21 cellular contexts compared by ENCODE assay signal in genomic region chr2:1455466-1455865, GRCh38. TPM values are rescaled to one million over a fixed set of nuclear protein-coding genes. Genes with fewer than 3 reads are reported as not detected.
A peak's percentile ranks its signal among the peaks of the same experiment; 100 is the strongest.
DNase-seq lines count a peak whose midpoint lies in the region; ATAC-seq and TF ChIP-seq lines count a peak whose summit lies in the region.
"Had no signal": no experiment of that assay in that cellular context is flagged by ENCODE, and none has a peak within 500 bp of the region (broad histone marks: within the 10 kb centered on the region; RNA-seq: fewer than 3 reads in every experiment).

No MANE protein-coding gene starts in this region.

- no peak overlapping the region for H3K27ac Mint-ChIP-seq in natural killer cell treated with Interleukin-12 subunit alpha and Interleukin-12 subunit beta and Interleukin-15 and Interleukin-18, amount 100 ng/mL, for 72 hours
- H3K27ac Mint-ChIP-seq: activated B cell treated with CpG ODN at 0.5 μM for 24 hours; activated T-helper 17 cell treated with anti-CD3 and anti-CD28 coated beads, Interleukin-2, amount 50 U/mL, for 72 hours; memory B cell; natural killer cell had no signal

- intact Hi-C loops in lower lobe of right lung (cut with DNase I): no loop called here

- TF ChIP-seq CTCF in RWPE2 (IDR thresholded peaks at IDR 0.05; ENCODE audit: poor library complexity, severe bottlenecking) (no peak), lower lobe of right lung (IDR thresholded peaks at IDR 0.05) (no peak)

- 0 out of 3 replicates have a peak, but pooled peaks have one; percentile 41 for ATAC-seq in RWPE2 (ENCODE audit: low read depth)
- no peak for ATAC-seq in HG03159 (IDR thresholded peaks at IDR 0.05; ENCODE audit: unreplicated experiment)
- no peak for ATAC-seq in natural killer cell treated with Interleukin-12 subunit alpha and Interleukin-12 subunit beta and Interleukin-15 and Interleukin-18, amount 100 ng/mL, for 72 hours
- ATAC-seq in lower lobe of right lung: no peak
- ATAC-seq: activated T-helper 17 cell treated with anti-CD3 and anti-CD28 coated beads, Interleukin-2, amount 50 U/mL, for 72 hours; HepG2; natural killer cell had no signal

- H3K4me1 ChIP-seq in RWPE2 (ENCODE audit: insufficient read depth, poor library complexity, severe bottlenecking): no peaks in the 10 kb centered on the region
- no peaks in the 10 kb centered on the region for H3K4me1 ChIP-seq in lower lobe of right lung
- H3K4me1 ChIP-seq: Peyer's patch, stomach, uterus had no signal

- H3K9me3 ChIP-seq in RWPE2 (ENCODE audit: severe bottlenecking) (no peaks in the 10 kb centered on the region), lower lobe of right lung (no peaks in the 10 kb centered on the region)
- H3K9me3 ChIP-seq: Peyer's patch, stomach, uterus had no signal

- H3K27me3 ChIP-seq in RWPE2 (ENCODE audit: insufficient read depth, poor library complexity, severe bottlenecking): no peaks in the 10 kb centered on the region
- no peaks in the 10 kb centered on the region for H3K27me3 ChIP-seq in lower lobe of right lung (ENCODE audit: low read depth)
- H3K27me3 ChIP-seq: Peyer's patch, uterus had no signal

- no peak overlapping the region for H3K4me3 Mint-ChIP-seq in natural killer cell treated with Interleukin-12 subunit alpha and Interleukin-12 subunit beta and Interleukin-15 and Interleukin-18, amount 100 ng/mL, for 72 hours
- H3K4me3 Mint-ChIP-seq: activated B cell treated with CpG ODN at 0.5 μM for 24 hours; activated T-helper 17 cell treated with anti-CD3 and anti-CD28 coated beads, Interleukin-2, amount 50 U/mL, for 72 hours; memory B cell; natural killer cell had no signal

- H3K4me3 ChIP-seq in RWPE2 (ENCODE audit: severe bottlenecking) (no peak overlapping the region), lower lobe of right lung (no peak overlapping the region)
- H3K4me3 ChIP-seq: Peyer's patch, stomach, uterus had no signal

- peaks cover 0 to 8% of the 10 kb centered on the region in 2 donors for H3K27me3 Mint-ChIP-seq in natural killer cell treated with Interleukin-12 subunit alpha and Interleukin-12 subunit beta and Interleukin-15 and Interleukin-18, amount 100 ng/mL, for 72 hours
- H3K27me3 Mint-ChIP-seq: memory B cell had no signal

- H3K27ac ChIP-seq in RWPE2 (ENCODE audit: poor library complexity, severe bottlenecking): no peak overlapping the region
- no peak overlapping the region for H3K27ac ChIP-seq in caudate nucleus (ENCODE audit: low read depth, low read length)
- no peak overlapping the region for H3K27ac ChIP-seq in lower lobe of right lung
- H3K27ac ChIP-seq: Peyer's patch, stomach, uterus had no signal

- no peaks in the 10 kb centered on the region for H3K36me3 ChIP-seq in RWPE2 (ENCODE audit: low read depth)
- no peaks in the 10 kb centered on the region for H3K36me3 ChIP-seq in lower lobe of right lung
- H3K36me3 ChIP-seq: Peyer's patch, stomach, uterus had no signal

- peak; percentile 54 for DNase-seq in AG08395 (ENCODE audit: low spot score)
- DNase-seq in GM04503 (ENCODE audit: low read depth): peak; percentile 19
- no peak for DNase-seq in RWPE2 (ENCODE audit: low spot score)
- peak; percentile 8 for DNase-seq in iris pigment epithelial cell (ENCODE audit: low read depth)
- no peak for DNase-seq in caudate nucleus (lab: John Stamatoyannopoulos, UW)
- no peak for DNase-seq in natural killer cell treated with Interleukin-12 subunit alpha and Interleukin-12 subunit beta and Interleukin-15 and Interleukin-18, amount 100 ng/mL, for 72 hours (ENCODE audit: low spot score)
- no peak for DNase-seq in lower lobe of right lung
- DNase-seq: activated B cell treated with CpG ODN at 0.5 μM for 24 hours, amniotic stem cell, COR-L47, natural killer cell, NCI-H2081, NCI-H774, Peyer's patch, stomach, uterus had no signal

- H3K36me3 Mint-ChIP-seq in natural killer cell treated with Interleukin-12 subunit alpha and Interleukin-12 subunit beta and Interleukin-15 and Interleukin-18, amount 100 ng/mL, for 72 hours: no peaks in the 10 kb centered on the region
- H3K36me3 Mint-ChIP-seq: memory B cell, natural killer cell had no signal

- no peaks in the 10 kb centered on the region for H3K9me3 Mint-ChIP-seq in natural killer cell treated with Interleukin-12 subunit alpha and Interleukin-12 subunit beta and Interleukin-15 and Interleukin-18, amount 100 ng/mL, for 72 hours
- H3K9me3 Mint-ChIP-seq: activated B cell treated with CpG ODN at 0.5 μM for 24 hours; activated T-helper 17 cell treated with anti-CD3 and anti-CD28 coated beads, Interleukin-2, amount 50 U/mL, for 72 hours; memory B cell; natural killer cell had no signal

- H3K4me1 Mint-ChIP-seq in natural killer cell treated with Interleukin-12 subunit alpha and Interleukin-12 subunit beta and Interleukin-15 and Interleukin-18, amount 100 ng/mL, for 72 hours (ENCODE audit: low read depth in 2 of 2): no peaks in the 10 kb centered on the region
- H3K4me1 Mint-ChIP-seq: activated B cell treated with CpG ODN at 0.5 μM for 24 hours; activated T-helper 17 cell treated with anti-CD3 and anti-CD28 coated beads, Interleukin-2, amount 50 U/mL, for 72 hours; memory B cell; natural killer cell had no signal

RNA-seq across cellular contexts. Expression of gene TPO, which starts 42.2 kb away (rescaled TPM):
- not detected for total RNA-seq in natural killer cell treated with Interleukin-12 subunit alpha and Interleukin-12 subunit beta and Interleukin-15 and Interleukin-18, amount 100 ng/mL, for 72 hours
- total RNA-seq in lower lobe of right lung: 0.21 TPM
- total RNA-seq: activated B cell treated with CpG ODN at 0.5 μM for 24 hours; activated CD8-positive, alpha-beta memory T cell treated with anti-CD3 and anti-CD28 coated beads for 36 hours; HepG2; natural killer cell had no signal

Comparison
In these comparisons a context has a peak if more than half of its experiments do, and no peak if none do; other contexts are left out.
1. DNase-seq: peak in AG08395 (single experiment), GM04503 (single experiment) and iris pigment epithelial cell (single experiment); none in RWPE2 (single experiment), caudate nucleus (0 of 61), natural killer cell treated with Interleukin-12 subunit alpha and Interleukin-12 subunit beta and Interleukin-15 and Interleukin-18, amount 100 ng/mL, for 72 hours (single experiment) and lower lobe of right lung (single experiment).